In the genomic region with DNA sequence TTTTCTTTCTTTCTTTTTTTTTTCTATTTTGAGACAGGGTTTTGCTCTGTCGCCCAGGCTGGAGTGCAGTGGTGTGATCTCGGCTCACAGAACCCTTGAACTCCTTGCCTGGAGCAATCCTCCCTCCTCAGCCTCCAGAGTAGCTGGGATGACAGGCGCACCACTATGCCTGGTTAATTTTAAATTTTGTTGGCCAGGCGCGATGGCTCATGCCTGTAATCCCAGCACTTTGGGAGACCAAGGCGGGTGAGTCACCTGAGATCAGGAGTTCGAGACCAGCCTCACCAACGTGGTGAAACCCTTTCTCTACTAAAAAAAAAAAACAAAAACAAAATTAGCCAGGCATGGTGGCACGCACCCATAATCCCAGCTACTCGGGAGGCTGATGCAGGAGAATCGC, we compare ENCODE assay signal across 23 cellular contexts. TPM values are rescaled to one million over a fixed set of nuclear protein-coding genes. Genes with fewer than 3 reads are reported as not detected.
DNase-seq lines count a peak whose midpoint lies in the region; ATAC-seq, FAIRE-seq and TF ChIP-seq lines count a peak whose summit lies in the region.
"Had no signal": no experiment of that assay in that cellular context is flagged by ENCODE, and none has a peak within 500 bp of the region (broad histone marks: within the 10 kb centered on the region; RNA-seq: fewer than 3 reads in every experiment).

No MANE protein-coding gene starts in this region.

- H3K27me3 Mint-ChIP-seq in nephron progenitor cell (ENCODE audit: low read depth, poor library complexity) = peaks cover 6% of the 10 kb centered on the region
- peaks cover 0 to 8% of the 10 kb centered on the region in 2 donors for H3K27me3 Mint-ChIP-seq in T-cell

- 0 out of 2 replicates have a peak, but pooled peaks cover 13% of the 10 kb centered on the region for H3K79me2 ChIP-seq in PC-3 (ENCODE audit: low read length)
- no peaks in the 10 kb centered on the region for H3K79me2 ChIP-seq in smooth muscle cell (ENCODE audit: low read depth)

- H3K9me3 Mint-ChIP-seq in nephron progenitor cell (no peaks in the 10 kb centered on the region), T-cell (no peaks in the 10 kb centered on the region)
- H3K9me3 Mint-ChIP-seq: GM23338, IgD-negative memory B cell had no signal

- intact Hi-C loops in PC-3 (cut with micrococcal nuclease) = no loop called here

- no peaks in the 10 kb centered on the region for H4K20me1 ChIP-seq in PC-3 (ENCODE audit: low read length)
- no peaks in the 10 kb centered on the region for H4K20me1 ChIP-seq in smooth muscle cell (ENCODE audit: low read depth)

- no TSS peak for BruUV-seq in PC-3 (replicated peaks; lab: Mats Ljungman, UMichigan)

- H3K27ac ChIP-seq in C4-2B = peak overlapping the region; percentile 83; the same call in 1 of the 2 replicates
- H3K27ac ChIP-seq in PC-3 (ENCODE audit: low read length) = peak overlapping the region; percentile 95
- peak overlapping the region; percentile 4 for H3K27ac ChIP-seq in smooth muscle cell (ENCODE audit: low read depth)
- H3K27ac ChIP-seq: SK-N-MC had no signal

- no peak overlapping the region for H3K27ac Mint-ChIP-seq in nephron progenitor cell
- no peak overlapping the region for H3K27ac Mint-ChIP-seq in T-cell
- H3K27ac Mint-ChIP-seq: GM23338, IgD-negative memory B cell had no signal

- H2AFZ ChIP-seq in PC-3 (ENCODE audit: low read length) = no peak overlapping the region
- no peak overlapping the region for H2AFZ ChIP-seq in smooth muscle cell (ENCODE audit: low read depth)
- H2AFZ ChIP-seq: GM23338 had no signal

- H3K36me3 ChIP-seq in PC-3 (ENCODE audit: low read depth, low read length) (no peaks in the 10 kb centered on the region), bronchial epithelial cell (ENCODE audit: control insufficient read depth, insufficient read depth, low read length) (no peaks in the 10 kb centered on the region), smooth muscle cell (ENCODE audit: low read depth) (no peaks in the 10 kb centered on the region)

- H3K36me3 Mint-ChIP-seq in nephron progenitor cell (ENCODE audit: low read depth) = no peaks in the 10 kb centered on the region
- H3K36me3 Mint-ChIP-seq in T-cell = no peaks in the 10 kb centered on the region
- H3K36me3 Mint-ChIP-seq: IgD-negative memory B cell had no signal

- WGBS in smooth muscle cell (ENCODE audit: low lambda C conversion rate) = 82% methylated on average over 8 of the region's 11 CpGs

- CTCF ChIA-PET in PC-3 (lab: Charles Lee) = no interaction called here
- CTCF ChIA-PET in T-cell (lab: Charles Lee) = no interaction called here

- no peaks in the 10 kb centered on the region for H3K9me2 ChIP-seq in PC-3 (replicated peaks; ENCODE audit: low read length)

- H3K4me3 ChIP-seq in PC-3 (ENCODE audit: low read length) = no peak overlapping the region
- no peak overlapping the region for H3K4me3 ChIP-seq in bronchial epithelial cell (ENCODE audit: low read depth, low read length)
- no peak overlapping the region for H3K4me3 ChIP-seq in smooth muscle cell
- H3K4me3 ChIP-seq: GM23338, SK-N-MC had no signal

- no peak overlapping the region for H3K4me3 Mint-ChIP-seq in nephron progenitor cell
- H3K4me3 Mint-ChIP-seq in T-cell = no peak overlapping the region
- H3K4me3 Mint-ChIP-seq: CD14-positive monocyte, GM23338 had no signal

- H3K4me2 ChIP-seq in PC-3 (ENCODE audit: low read length) (no peak overlapping the region), smooth muscle cell (no peak overlapping the region)
- H3K4me2 ChIP-seq: GM23338 had no signal

- FAIRE-seq in bronchial epithelial cell (lab: Jason Lieb, UNC) = no peak
- FAIRE-seq: GM19239 had no signal

- H3K9ac ChIP-seq in PC-3 (ENCODE audit: low read length) = no peak overlapping the region
- no peak overlapping the region for H3K9ac ChIP-seq in smooth muscle cell (ENCODE audit: low read depth)

- H3K9me3 ChIP-seq in PC-3 (ENCODE audit: low read length) = no peaks in the 10 kb centered on the region
- H3K9me3 ChIP-seq in smooth muscle cell (replicated peaks; ENCODE audit: low read depth) = no peaks in the 10 kb centered on the region

- POLR2A ChIA-PET in PC-3 (lab: Charles Lee; ENCODE audit: unreplicated experiment) = no interaction called here
- POLR2A ChIA-PET in T-cell (lab: Charles Lee) = no interaction called here

- ATAC-seq in PC-3 = no peak
- ATAC-seq in GM21576 (IDR thresholded peaks at IDR 0.05; ENCODE audit: unreplicated experiment) = no peak
- ATAC-seq in T-cell (replicated peaks in 1 of 4) = no peak
- no peak for ATAC-seq in GM18909 (IDR thresholded peaks at IDR 0.05; ENCODE audit: poor library complexity, unreplicated experiment)
- ATAC-seq: GM23338 had no signal

- H3K27me3 ChIP-seq in PC-3 (ENCODE audit: low read length) (no peaks in the 10 kb centered on the region), bronchial epithelial cell (ENCODE audit: control insufficient read depth, insufficient read depth, low read length) (no peaks in the 10 kb centered on the region), smooth muscle cell (ENCODE audit: low read depth) (no peaks in the 10 kb centered on the region)

- TF ChIP-seq CTCF in C4-2B (conservative IDR thresholded peaks at IDR 0.05) = no peak
- TF ChIP-seq CTCF in PC-3 (conservative IDR thresholded peaks at IDR 0.05; ENCODE audit: low read depth, low read length) = no peak
- TF ChIP-seq CTCF in bronchial epithelial cell (IDR thresholded peaks at IDR 0.05; ENCODE audit: insufficient read depth, low read length, severe bottlenecking) = no peak
- TF ChIP-seq CTCF in smooth muscle cell (IDR thresholded peaks at IDR 0.05; ENCODE audit: borderline replicate concordance, insufficient read depth, poor library complexity, severe bottlenecking) = no peak
- no peak for TF ChIP-seq CTCF in nephron progenitor cell (IDR thresholded peaks at IDR 0.05)

- H3K4me1 ChIP-seq in PC-3 (ENCODE audit: insufficient read depth, low read length) (peaks cover 44% of the 10 kb centered on the region), smooth muscle cell (ENCODE audit: low read depth) (no peaks in the 10 kb centered on the region)

- H3F3A ChIP-seq in PC-3 (ENCODE audit: low read length, unreplicated experiment) (no peaks in the 10 kb centered on the region), smooth muscle cell (ENCODE audit: low read depth) (no peaks in the 10 kb centered on the region)

- DNase-seq in PC-3 = no peak
- DNase-seq in bronchial epithelial cell (ENCODE audit: low read depth) = peak; percentile 59
- no peak for DNase-seq in smooth muscle cell (lab: John Stamatoyannopoulos, UW; ENCODE audit: unreplicated experiment)
- DNase-seq in nephron progenitor cell = no peak
- no peak for DNase-seq in T-cell
- DNase-seq: ACHN, DMS153, GF-D8, HCEC 1CT, MV-4-11, NCI-H187, NCI-H2107, NCI-H524, NCI-H82, Right ventricle myocardium superior had no signal

- H3K4me1 Mint-ChIP-seq in nephron progenitor cell = peaks cover 18% of the 10 kb centered on the region
- peaks cover 5 to 24% (median 12%) of the 10 kb centered on the region in 3 donors for H3K4me1 Mint-ChIP-seq in T-cell

RNA-seq across cellular contexts. Expression of a gene that starts 8.7 kb away (rescaled TPM):
- 62.4 and 75.0 TPM in 2 replicates for total RNA-seq in PC-3 (2014; rRNA removed)
- total RNA-seq in bronchial epithelial cell = 16.8 and 22.8 TPM in 2 replicates
- 16.4 and 18.1 TPM in 2 replicates for total RNA-seq in smooth muscle cell
- 17.6 and 20.9 TPM in 2 replicates for polyA plus RNA-seq in smooth muscle cell
- 100 to 1,000 TPM in 3 of 5 donors, 10 to 100 TPM in 2; 90.2 to 115 (median 106) TPM for total RNA-seq in T-cell

RNA-seq across cellular contexts. Expression of a gene that starts 22.9 kb away (rescaled TPM):
- total RNA-seq in PC-3 (2014; rRNA removed) (82.4 and 93.0 TPM in 2 replicates), bronchial epithelial cell (110 and 117 TPM in 2 replicates), smooth muscle cell (23.6 and 29.3 TPM in 2 replicates), T-cell (100 to 1,000 TPM in 2 of 5 donors, 10 to 100 TPM in 3; 70.2 to 115 (median 99.5) TPM)
- 62.3 and 79.7 TPM in 2 replicates for polyA plus RNA-seq in smooth muscle cell

RNA-seq across cellular contexts. Expression of a gene that starts 55.1 kb away (rescaled TPM):
- total RNA-seq in PC-3 (2014; rRNA removed) (3.3 and 6.3 TPM in 2 replicates), bronchial epithelial cell (1.2 and 2.9 TPM in 2 replicates), smooth muscle cell (1.7 and 2.7 TPM in 2 replicates), T-cell (under 1 TPM in 4 of 5 donors, not detected in 1; 0.08 to 0.36 (median 0.23) TPM)
- 10.2 and 10.5 TPM in 2 replicates for polyA plus RNA-seq in smooth muscle cell
- polyA plus RNA-seq: CD14-positive monocyte, IgD-negative memory B cell had no signal

RNA-seq across cellular contexts. Expression of a gene that starts 58.8 kb away (rescaled TPM):
- total RNA-seq in PC-3 (2014; rRNA removed) (102 and 187 TPM in 2 replicates), bronchial epithelial cell (8.7 and 14.8 TPM in 2 replicates), smooth muscle cell (29.1 and 68.8 TPM in 2 replicates), T-cell (100 to 1,000 TPM; 117 to 233 (median 155) TPM)
- polyA plus RNA-seq in smooth muscle cell = 265 and 272 TPM in 2 replicates

Comparison
In these comparisons a context has a peak if more than half of its experiments do, and no peak if none do; other contexts are left out.
1. H3K27ac ChIP-seq: peak in every context shown above with its lines; median percentile 95 in PC-3; 83 in C4-2B; 4 in smooth muscle cell.